2 cellular contexts compared by ENCODE assay signal in genomic region chr20:5290596-5290995, GRCh38.
A peak's percentile ranks its signal among the peaks of the same experiment; 100 is the strongest.
TF ChIP-seq lines count a peak whose summit lies in the region.

No MANE protein-coding gene starts in this region.

TF ChIP-seq in HepG2, 621 proteins besides CTCF, POLR2A, EP300 and RAD21 (continued from another document):
- TF ChIP-seq FOXO4 (CRISPR knock-in tag; conservative IDR thresholded peaks at IDR 0.05) (peak; percentile 90; the same call in 1 of the 2 replicates), SRSF4 (IDR thresholded peaks at IDR 0.05; ENCODE audit: low read depth, low read length, poor library complexity, severe bottlenecking) (no peak), FOXC1 (CRISPR knock-in tag; IDR thresholded peaks at IDR 0.05; ENCODE audit: borderline replicate concordance) (no peak), HNRNPK (IDR thresholded peaks at IDR 0.05; ENCODE audit: low read depth, low read length, poor library complexity, severe bottlenecking) (no peak)

TF ChIP-seq in A549, 52 proteins besides CTCF, POLR2A, EP300 and RAD21 (continued from another document):
- TF ChIP-seq MAFK (IDR thresholded peaks at IDR 0.05; ENCODE audit: partially characterized antibody) (no peak), USF2 (IDR thresholded peaks at IDR 0.05) (no peak), HOXB5 (CRISPR knock-in tag; IDR thresholded peaks at IDR 0.05) (no peak), REST (IDR thresholded peaks at IDR 0.05) (no peak), ZFP36 (IDR thresholded peaks at IDR 0.05; ENCODE audit: borderline replicate concordance, partially characterized antibody) (no peak), RCOR1 (IDR thresholded peaks at IDR 0.05; ENCODE audit: low read depth, low read length) (no peak), GATA3 (IDR thresholded peaks at IDR 0.05; ENCODE audit: borderline replicate concordance) (no peak), FOXS1 (CRISPR knock-in tag; IDR thresholded peaks at IDR 0.05) (no peak), ZNF302 (CRISPR knock-in tag; IDR thresholded peaks at IDR 0.05) (no peak), JUN (IDR thresholded peaks at IDR 0.05) (no peak), EHF (CRISPR knock-in tag; IDR thresholded peaks at IDR 0.05) (no peak), ZSCAN20 (CRISPR knock-in tag; IDR thresholded peaks at IDR 0.05) (no peak)
